ENCODE assay signal across 27 cellular contexts in genomic region chr18:13528739-13529392, GRCh38.
"Had no signal": no experiment of that assay in that cellular context is flagged by ENCODE, and none has a peak within 500 bp of the region (broad histone marks: within the 10 kb centered on the region; RNA-seq: fewer than 3 reads in every experiment).

No MANE protein-coding gene starts in this region.

- H3K4me3 ChIP-seq: breast epithelium, MG63, SK-N-MC had no signal

- H3K36me3 ChIP-seq: breast epithelium, MG63 had no signal

- H3K27ac ChIP-seq: KMS-11, SK-N-MC, VCaP had no signal

- H3K4me1 ChIP-seq: breast epithelium had no signal

- H3K27me3 Mint-ChIP-seq: activated CD4-positive, alpha-beta memory T cell treated with anti-CD3 and anti-CD28 coated beads, Interleukin-2, amount 10 ng/mL, durations not matched to agents 7 days and 5 days; T-cell had no signal

- H3K9me3 ChIP-seq: breast epithelium, MG63 had no signal

- DNase-seq: activated CD4-positive, alpha-beta memory T cell treated with anti-CD3 and anti-CD28 coated beads, Interleukin-2, amount 10 ng/mL, durations not matched to agents 7 days and 5 days; activated CD4-positive, alpha-beta T cell treated with anti-CD3 and anti-CD28 coated beads, Interleukin-2, amount 50 U/mL, for 1 hour; activated CD4-positive, CD25-positive, alpha-beta regulatory T cell; activated CD8-positive, alpha-beta memory T cell treated with anti-CD3 and anti-CD28 coated beads, Interleukin-2, amount 50 U/mL, for 48 hours; activated T-cell treated with anti-CD3 and anti-CD28 coated beads, Interleukin-2, amount 50 U/mL, for 4 hours; aorta; caudate nucleus; MG63; NCI-H1105; NCI-H1436; NCI-H1694 treated with DMSO at 0.1 percent for 48 hours; NCI-H2081; NCI-H510A treated with DMSO at 0.1 percent for 48 hours; NCI-H69; NK-92 treated with Interleukin-12 subunit alpha and Interleukin-12 subunit beta, amount 100 ng/mL, for 24 hours; OCI-M1; RPMI8226; T-cell; T-helper 2 cell; T1000 had no signal

- H3K9me3 Mint-ChIP-seq: activated CD4-positive, alpha-beta memory T cell treated with anti-CD3 and anti-CD28 coated beads, Interleukin-2, amount 10 ng/mL, durations not matched to agents 7 days and 5 days; activated naive CD4-positive, alpha-beta T cell treated with anti-CD3 and anti-CD28 coated beads, Interleukin-2, amount 50 U/mL, for 72 hours; activated T-cell treated with anti-CD3 and anti-CD28 coated beads, Interleukin-2, amount 50 U/mL, for 4 hours; T-cell had no signal

- ATAC-seq: activated naive CD4-positive, alpha-beta T cell treated with anti-CD3 and anti-CD28 coated beads, Interleukin-2, amount 50 U/mL, for 72 hours; activated T-cell treated with anti-CD3 and anti-CD28 coated beads, Interleukin-2, amount 50 U/mL, for 4 hours; Panc1; Right ventricle myocardium inferior; T-cell had no signal

- H3K4me1 Mint-ChIP-seq: activated CD4-positive, alpha-beta memory T cell treated with anti-CD3 and anti-CD28 coated beads, Interleukin-2, amount 10 ng/mL, durations not matched to agents 7 days and 5 days had no signal

- H3K27me3 ChIP-seq: breast epithelium, MG63 had no signal

- H3K27ac Mint-ChIP-seq: activated CD4-positive, alpha-beta memory T cell treated with anti-CD3 and anti-CD28 coated beads, Interleukin-2, amount 10 ng/mL, durations not matched to agents 7 days and 5 days; T-cell had no signal

- H3K4me3 Mint-ChIP-seq: activated CD4-positive, alpha-beta memory T cell treated with anti-CD3 and anti-CD28 coated beads, Interleukin-2, amount 10 ng/mL, durations not matched to agents 7 days and 5 days; activated T-cell treated with anti-CD3 and anti-CD28 coated beads, Interleukin-2, amount 50 U/mL, for 4 hours; T-cell had no signal
